In the genomic region with DNA sequence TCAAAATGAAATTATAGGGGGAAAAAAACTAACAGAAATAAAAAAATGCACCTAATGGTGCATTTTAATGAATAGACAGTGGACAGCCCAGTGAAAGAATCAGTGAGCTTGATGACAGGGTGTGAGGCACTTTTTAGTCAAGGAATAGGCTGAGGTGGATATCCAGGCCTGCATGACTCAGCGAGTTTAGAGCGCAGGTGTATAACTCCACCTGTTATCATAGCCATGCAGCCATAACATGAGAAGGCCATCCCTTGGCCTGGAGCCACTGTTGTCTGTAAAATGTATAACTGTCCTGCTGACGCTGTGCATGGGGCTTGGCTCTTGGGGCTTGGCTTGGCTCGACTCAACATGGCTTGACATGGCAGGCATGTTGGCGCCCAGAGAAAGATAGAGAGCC, we compare ENCODE assay signal across 20 cellular contexts.
"Had no signal": no experiment of that assay in that cellular context is flagged by ENCODE, and none has a peak within 500 bp of the region (broad histone marks: within the 10 kb centered on the region; RNA-seq: fewer than 3 reads in every experiment).

No MANE protein-coding gene starts in this region.

- H3K27me3 ChIP-seq: ascending aorta, brain microvascular endothelial cell, foreskin keratinocyte, tibial artery had no signal

- H3K79me2 ChIP-seq: parathyroid adenoma had no signal

- H3K4me1 ChIP-seq: ascending aorta, parathyroid adenoma had no signal

- H3K4me3 ChIP-seq: ascending aorta, tibial artery had no signal

- H2AFZ ChIP-seq: parathyroid adenoma had no signal

- H3K36me3 ChIP-seq: ascending aorta, brain microvascular endothelial cell, tibial artery had no signal

- DNase-seq: activated gamma-delta T cell treated with Interleukin-2 at 50 U/mL for 16 hours; activated T-cell treated with anti-CD3 and anti-CD28 coated beads, Interleukin-2, amount 50 U/mL, for 1 hour; brain microvascular endothelial cell; caudate nucleus; dermis blood vessel endothelial cell; effector CD8-positive, alpha-beta T cell; erythroblast; foreskin keratinocyte; left ventricle myocardium superior; mammary epithelial cell; right cardiac atrium; stimulated activated CD4-positive, alpha-beta T cell treated with anti-CD3 and anti-CD28 coated beads, Interleukin-1b, Interleukin-23, amount 100 ng/mL, for 48 hours; stimulated activated naive CD8-positive, alpha-beta T cell treated with anti-CD3 and anti-CD28 coated beads, Interleukin-15, amount 100 ng/mL, for 72 hours; T1000; tibial artery had no signal

- H3K9ac ChIP-seq: parathyroid adenoma had no signal

- H3K9me3 ChIP-seq: ascending aorta, tibial artery had no signal

- H3K27ac ChIP-seq: ascending aorta, brain microvascular endothelial cell, parathyroid adenoma, tibial artery had no signal

- FAIRE-seq: urothelium cell line had no signal

- ATAC-seq: activated naive CD4-positive, alpha-beta T cell treated with anti-CD3 and anti-CD28 coated beads, Interleukin-2, amount 50 U/mL, for 72 hours; foreskin keratinocyte; left ventricle myocardium superior; stimulated activated naive CD8-positive, alpha-beta T cell treated with anti-CD3 and anti-CD28 coated beads, Interleukin-15, amount 100 ng/mL, for 72 hours; WTC11 had no signal
